In genomic region chr20:58416832-58417231, GRCh38 we compare ENCODE assay signal across 20 cellular contexts. TPM values are rescaled to one million over a fixed set of nuclear protein-coding genes. Genes with fewer than 3 reads are reported as not detected.
DNase-seq lines count a peak whose midpoint lies in the region; ATAC-seq, FAIRE-seq and TF ChIP-seq lines count a peak whose summit lies in the region.
"Had no signal": no experiment of that assay in that cellular context is flagged by ENCODE, and none has a peak within 500 bp of the region (broad histone marks: within the 10 kb centered on the region; RNA-seq: fewer than 3 reads in every experiment).

No MANE protein-coding gene starts in this region.

- no peak overlapping the region for H2BK20ac ChIP-seq in H1 (ENCODE audit: low read length)

- peaks cover 5% of the 10 kb centered on the region for H3K79me1 ChIP-seq in H1 (ENCODE audit: low read depth, low read length)

- no peak overlapping the region for H3K23ac ChIP-seq in H1 (ENCODE audit: insufficient read length)

- H3K27ac Mint-ChIP-seq in activated naive CD8-positive, alpha-beta T cell treated with anti-CD3 and anti-CD28 coated beads, Interleukin-2, amount 10 ng/mL, durations not matched to agents 7 days and 5 days = peak overlapping the region; percentile 78
- H3K27ac Mint-ChIP-seq in activated naive CD8-positive, alpha-beta T cell treated with anti-CD3 and anti-CD28 coated beads, Interleukin-2, amount 50 U/mL, for 24 hours = no peak overlapping the region
- H3K27ac Mint-ChIP-seq in T-helper 2 cell treated with Interferon-gamma antibody and Interleukin-4, amounts not matched to agents 5 μg/mL and 100 μg/mL, for 36 hours = no peak overlapping the region
- H3K27ac Mint-ChIP-seq in glutamatergic neuron (ENCODE audit: unreplicated experiment) = no peak overlapping the region

- no peak overlapping the region for H2BK120ac ChIP-seq in H1 (replicated peaks; ENCODE audit: low read depth, low read length)

- H3K9me3 ChIP-seq in H1 (ENCODE audit: insufficient read depth in 2 of 2, low read depth in 1 of 2, low read length in 1 of 2) (peaks cover 3 to 9% of the 10 kb centered on the region in 2 experiments; a peak in 3 of 4 replicates), osteoblast (ENCODE audit: low read depth, low read length) (no peaks in the 10 kb centered on the region)
- H3K9me3 ChIP-seq: stomach had no signal

- H2BK5ac ChIP-seq in H1 (ENCODE audit: low read depth, low read length) = no peak overlapping the region

- ATAC-seq in activated naive CD8-positive, alpha-beta T cell treated with anti-CD3 and anti-CD28 coated beads, Interleukin-2, amount 10 ng/mL, durations not matched to agents 7 days and 5 days (ENCODE audit: low read depth) = no peak
- ATAC-seq in activated naive CD8-positive, alpha-beta T cell treated with anti-CD3 and anti-CD28 coated beads, Interleukin-2, amount 50 U/mL, for 24 hours = no peak
- ATAC-seq: foreskin keratinocyte had no signal

- peak overlapping the region in 1 of 4 experiments; percentile 16; a peak in 1 of 8 replicates for H3K4me3 ChIP-seq in H1 (ENCODE audit: extremely low read depth in 1 of 4, insufficient read depth in 2 of 4, low read depth in 3 of 4, low read length in 4 of 4)
- H3K4me3 ChIP-seq in osteoblast (ENCODE audit: insufficient read depth, low read length) = no peak overlapping the region
- H3K4me3 ChIP-seq in foreskin fibroblast (ENCODE audit: low read depth in 1 of 2, low read length in 2 of 2) = no peak overlapping the region
- H3K4me3 ChIP-seq: stomach had no signal

- TF ChIP-seq CTCF in H1 (IDR thresholded peaks at IDR 0.05; ENCODE audit: control extremely low read depth in 1 of 3, insufficient read depth in 1 of 3, low read depth in 1 of 3, low read length in 3 of 3) (no peak), glutamatergic neuron (IDR thresholded peaks at IDR 0.05; ENCODE audit: partially characterized antibody, unreplicated experiment) (no peak), osteoblast (IDR thresholded peaks at IDR 0.05; ENCODE audit: extremely low read depth, low read depth, low read length) (no peak), foreskin fibroblast (IDR thresholded peaks at IDR 0.05; ENCODE audit: low read depth, low read length) (no peak)

- H3K27me3 ChIP-seq in H1 (replicated peaks in 1 of 4; ENCODE audit: control insufficient read depth in 3 of 4, extremely low read depth in 1 of 4, insufficient read depth in 3 of 4, low read length in 3 of 4) (no peaks in the 10 kb centered on the region), osteoblast (ENCODE audit: insufficient read depth, low read length) (no peaks in the 10 kb centered on the region)
- H3K27me3 ChIP-seq: foreskin keratinocyte, stomach had no signal

- H2AFZ ChIP-seq in H1 (ENCODE audit: low read length) = no peak overlapping the region
- no peak overlapping the region for H2AFZ ChIP-seq in osteoblast (ENCODE audit: low read length)

- H3K36me3 Mint-ChIP-seq in activated naive CD8-positive, alpha-beta T cell treated with anti-CD3 and anti-CD28 coated beads, Interleukin-2, amount 10 ng/mL, durations not matched to agents 7 days and 5 days = peaks cover 40% of the 10 kb centered on the region
- H3K36me3 Mint-ChIP-seq in activated naive CD8-positive, alpha-beta T cell treated with anti-CD3 and anti-CD28 coated beads, Interleukin-2, amount 50 U/mL, for 24 hours (ENCODE audit: low read depth) = peaks cover 36% of the 10 kb centered on the region
- peaks cover 45% of the 10 kb centered on the region for H3K36me3 Mint-ChIP-seq in T-helper 2 cell treated with Interferon-gamma antibody and Interleukin-4, amounts not matched to agents 5 μg/mL and 100 μg/mL, for 36 hours (ENCODE audit: low read depth)
- peaks cover 5% of the 10 kb centered on the region for H3K36me3 Mint-ChIP-seq in glutamatergic neuron (ENCODE audit: unreplicated experiment)

- H3K79me2 ChIP-seq in H1 (ENCODE audit: control insufficient read depth in 1 of 2, insufficient read depth in 2 of 2, low read length in 2 of 2) (peaks cover 0 to 55% of the 10 kb centered on the region in 2 experiments; a peak in 2 of 4 replicates), osteoblast (ENCODE audit: insufficient read depth, low read length) (peaks cover 76% of the 10 kb centered on the region)

- H2BK15ac ChIP-seq in H1 (ENCODE audit: low read length) = no peak overlapping the region

- peaks cover 0 to 1% of the 10 kb centered on the region in 2 experiments for H4K20me1 ChIP-seq in H1 (replicated peaks in 1 of 2; ENCODE audit: control insufficient read depth in 1 of 2, insufficient read depth in 2 of 2, low read length in 2 of 2)
- H4K20me1 ChIP-seq in osteoblast (ENCODE audit: insufficient read depth, low read length) = peaks cover 32% of the 10 kb centered on the region

- H2BK12ac ChIP-seq in H1 (ENCODE audit: low read depth, low read length) = no peak overlapping the region

- DNase-seq in activated naive CD8-positive, alpha-beta T cell treated with anti-CD3 and anti-CD28 coated beads, Interleukin-2, amount 10 ng/mL, durations not matched to agents 7 days and 5 days = no peak
- no peak for DNase-seq in activated naive CD8-positive, alpha-beta T cell treated with anti-CD3 and anti-CD28 coated beads, Interleukin-2, amount 50 U/mL, for 24 hours
- no peak for DNase-seq in T-helper 2 cell treated with Interferon-gamma antibody and Interleukin-4, amounts not matched to agents 5 μg/mL and 100 μg/mL, for 36 hours (ENCODE audit: low spot score)
- DNase-seq in H1 (ENCODE audit: low read depth in 1 of 2, low spot score in 2 of 2) (no peak), glutamatergic neuron (no peak), osteoblast (ENCODE audit: insufficient read length, low spot score, missing footprints) (no peak), SK-N-DZ (ENCODE audit: low spot score) (no peak), foreskin fibroblast (no peak)
- DNase-seq: activated CD4-positive, alpha-beta T cell treated with anti-CD3 and anti-CD28 coated beads, Interleukin-2, amount 50 U/mL, for 4 hours; activated gamma-delta T cell; effector memory CD4-positive, alpha-beta T cell; foreskin keratinocyte; Karpas-422; naive B cell; NCI-H1417 treated with DMSO at 0.1 percent for 48 hours; NCI-H345; SHP77 treated with DMSO at 0.1 percent for 48 hours; stomach; T-helper 9 cell had no signal

- H3K4me1 ChIP-seq in H1 (replicated peaks in 1 of 4; ENCODE audit: control insufficient read depth in 3 of 4, insufficient read depth in 4 of 4, low read length in 3 of 4) (peaks cover 2 to 17% (median 10%) of the 10 kb centered on the region in 4 experiments; a peak in 5 of 7 replicates), osteoblast (ENCODE audit: insufficient read depth, low read length) (peaks cover 8% of the 10 kb centered on the region)

- H3K4me2 ChIP-seq in H1 (ENCODE audit: insufficient read depth in 1 of 2, low read depth in 2 of 2, low read length in 2 of 2) (peak overlapping the region; percentile 12 to 25; a peak in 2 of 4 replicates), osteoblast (ENCODE audit: insufficient read depth, low read length) (no peak overlapping the region)

- POLR2A ChIA-PET in activated naive CD8-positive, alpha-beta T cell treated with anti-CD3 and anti-CD28 coated beads, Interleukin-2, amount 10 ng/mL, durations not matched to agents 7 days and 5 days (lab: Charles Lee) = no interaction called here
- POLR2A ChIA-PET in H1 (lab: Charles Lee; ENCODE audit: partially characterized antibody) = interaction anchor here (1.1 kb wide), 1 partner anchor 11 kb away, joined by 3 read pairs; no protein-coding TSS in a partner anchor

- H4K8ac ChIP-seq in H1 (ENCODE audit: extremely low read depth, insufficient read depth, low read length) = no peak overlapping the region

- CTCF ChIA-PET in H1 (lab: Charles Lee; ENCODE audit: partially characterized antibody) = no interaction called here

- H3K27ac ChIP-seq in H1 (ENCODE audit: low read depth, low read length) (no peak overlapping the region), osteoblast (ENCODE audit: low read depth, low read length) (no peak overlapping the region)
- H3K27ac ChIP-seq: foreskin keratinocyte had no signal

- no peaks in the 10 kb centered on the region for H3K27me3 Mint-ChIP-seq in activated naive CD8-positive, alpha-beta T cell treated with anti-CD3 and anti-CD28 coated beads, Interleukin-2, amount 10 ng/mL, durations not matched to agents 7 days and 5 days
- no peaks in the 10 kb centered on the region for H3K27me3 Mint-ChIP-seq in activated naive CD8-positive, alpha-beta T cell treated with anti-CD3 and anti-CD28 coated beads, Interleukin-2, amount 50 U/mL, for 24 hours
- H3K27me3 Mint-ChIP-seq in T-helper 2 cell treated with Interferon-gamma antibody and Interleukin-4, amounts not matched to agents 5 μg/mL and 100 μg/mL, for 36 hours (ENCODE audit: low read depth) = no peaks in the 10 kb centered on the region
- H3K27me3 Mint-ChIP-seq in glutamatergic neuron (ENCODE audit: unreplicated experiment) = peaks cover 2% of the 10 kb centered on the region
- H3K27me3 Mint-ChIP-seq: naive B cell had no signal

- H3K36me3 ChIP-seq in H1 (ENCODE audit: control insufficient read depth in 2 of 4, insufficient read depth in 4 of 4, low read length in 3 of 4) (peaks cover 0 to 11% (median 0%) of the 10 kb centered on the region in 4 experiments; a peak in 2 of 8 replicates), osteoblast (ENCODE audit: insufficient read depth, low read length) (peaks cover 15% of the 10 kb centered on the region)

- no peak for FAIRE-seq in H1 (lab: Jason Lieb, UNC)
- FAIRE-seq: urothelium cell line had no signal

- TF ChIP-seq EP300 in H1 (IDR thresholded peaks at IDR 0.05; ENCODE audit: borderline replicate concordance in 1 of 2, low read depth in 2 of 2, low read length in 2 of 2) = no peak

- no peaks in the 10 kb centered on the region for H3K9me3 Mint-ChIP-seq in activated naive CD8-positive, alpha-beta T cell treated with anti-CD3 and anti-CD28 coated beads, Interleukin-2, amount 10 ng/mL, durations not matched to agents 7 days and 5 days
- H3K9me3 Mint-ChIP-seq in activated naive CD8-positive, alpha-beta T cell treated with anti-CD3 and anti-CD28 coated beads, Interleukin-2, amount 50 U/mL, for 24 hours = no peaks in the 10 kb centered on the region
- H3K9me3 Mint-ChIP-seq in T-helper 2 cell treated with Interferon-gamma antibody and Interleukin-4, amounts not matched to agents 5 μg/mL and 100 μg/mL, for 36 hours = peaks cover 5% of the 10 kb centered on the region
- H3K9me3 Mint-ChIP-seq in glutamatergic neuron (ENCODE audit: unreplicated experiment) = peaks cover 5% of the 10 kb centered on the region

- peaks cover 18% of the 10 kb centered on the region for H3K4me1 Mint-ChIP-seq in activated naive CD8-positive, alpha-beta T cell treated with anti-CD3 and anti-CD28 coated beads, Interleukin-2, amount 10 ng/mL, durations not matched to agents 7 days and 5 days
- H3K4me1 Mint-ChIP-seq in activated naive CD8-positive, alpha-beta T cell treated with anti-CD3 and anti-CD28 coated beads, Interleukin-2, amount 50 U/mL, for 24 hours = peaks cover 40% of the 10 kb centered on the region
- H3K4me1 Mint-ChIP-seq in T-helper 2 cell treated with Interferon-gamma antibody and Interleukin-4, amounts not matched to agents 5 μg/mL and 100 μg/mL, for 36 hours (ENCODE audit: low read depth) = peaks cover 21% of the 10 kb centered on the region
- no peaks in the 10 kb centered on the region for H3K4me1 Mint-ChIP-seq in glutamatergic neuron (ENCODE audit: low read depth, unreplicated experiment)

- no peak overlapping the region for H3K14ac ChIP-seq in H1 (ENCODE audit: insufficient read length)

- H2AK5ac ChIP-seq in H1 (ENCODE audit: low read depth, low read length) = no peak overlapping the region

- H3K9ac ChIP-seq in H1 (replicated peaks in 1 of 4; ENCODE audit: extremely low read depth in 1 of 4, low read depth in 3 of 4, low read length in 3 of 4) = no peak overlapping the region

- WGBS in H1 (ENCODE audit: extremely low coverage in 1 of 2, insufficient coverage in 1 of 2, insufficient read length in 1 of 2, insufficient replicate concordance in 2 of 2, low coverage in 1 of 2, low lambda C conversion rate in 2 of 2, missing lambda C conversion rate in 1 of 2), 2 experiments = 68% methylated on average over 2 of the region's 2 CpGs; no CpG with 5 or more reads in 1 of the 2 experiments

- H4K5ac ChIP-seq in H1 (ENCODE audit: insufficient read length, low read depth, low read length) = no peak overlapping the region

- H3K23me2 ChIP-seq in H1 (ENCODE audit: low read depth, low read length) = no peaks in the 10 kb centered on the region

- H3K4me3 Mint-ChIP-seq in activated naive CD8-positive, alpha-beta T cell treated with anti-CD3 and anti-CD28 coated beads, Interleukin-2, amount 10 ng/mL, durations not matched to agents 7 days and 5 days = no peak overlapping the region
- no peak overlapping the region for H3K4me3 Mint-ChIP-seq in activated naive CD8-positive, alpha-beta T cell treated with anti-CD3 and anti-CD28 coated beads, Interleukin-2, amount 50 U/mL, for 24 hours
- H3K4me3 Mint-ChIP-seq in T-helper 2 cell treated with Interferon-gamma antibody and Interleukin-4, amounts not matched to agents 5 μg/mL and 100 μg/mL, for 36 hours = peak overlapping the region; percentile 12
- H3K4me3 Mint-ChIP-seq in glutamatergic neuron (ENCODE audit: unreplicated experiment) = no peak overlapping the region
- H3K4me3 Mint-ChIP-seq: naive B cell had no signal

- no peak overlapping the region for H3K18ac ChIP-seq in H1 (ENCODE audit: extremely low read depth, low read length)

- no peak for TF ChIP-seq RAD21 in H1 (IDR thresholded peaks at IDR 0.05 in 1 of 2, conservative IDR thresholded peaks at IDR 0.05 in 1 of 2; ENCODE audit: low read depth in 2 of 2, low read length in 2 of 2)

- no peak overlapping the region for H4K91ac ChIP-seq in H1 (replicated peaks; ENCODE audit: insufficient read length, low read length)

- no peak overlapping the region for H3K56ac ChIP-seq in H1 (replicated peaks; ENCODE audit: insufficient read length, low read depth, low read length)

- no peak for TF ChIP-seq POLR2A in H1 (IDR thresholded peaks at IDR 0.05; ENCODE audit: control extremely low read depth in 1 of 2, low read depth in 2 of 2, low read length in 2 of 2)

- H3K4ac ChIP-seq in H1 (replicated peaks; ENCODE audit: insufficient read length, low read depth, low read length) = no peak overlapping the region

RNA-seq across cellular contexts. Expression of gene VAPB, which starts 27.8 kb away (rescaled TPM):
- total RNA-seq in activated naive CD8-positive, alpha-beta T cell treated with anti-CD3 and anti-CD28 coated beads, Interleukin-2, amount 10 ng/mL, durations not matched to agents 7 days and 5 days = 10 to 100 TPM; 32.8 to 35.6 TPM
- 57.1 and 62.8 TPM in 2 replicates for total RNA-seq in H1 (2021; fragmentation: NEBNext Ultra II Directional; extraction: Animal tissue kit (Norgen Biotek cat#: 25700))
- 20.8 and 24.4 TPM in 2 replicates for polyA plus RNA-seq in H1 (2011; rRNA removed)
- polyA plus RNA-seq in H1 (2011; cell fraction: cytosol; rRNA removed) = 28.6 TPM
- 17.8 TPM for polyA plus RNA-seq in H1 (2011; cell fraction: nucleus; rRNA removed)
- 41.8 to 48.7 TPM (median 43.8 TPM) in 4 replicates for polyA plus RNA-seq in H1 (2012, experiment 1 of 2)
- 19.7 TPM for polyA plus RNA-seq in H1 (2012, experiment 2 of 2)
- 24.6 TPM for polyA plus RNA-seq in H1 (2013, experiment 1 of 2)
- polyA plus RNA-seq in H1 (2013, experiment 2 of 2) = 28.1 TPM
- polyA minus RNA-seq in H1 (2011; rRNA and poly(A)+ RNA removed) = 16.9 and 17.8 TPM in 2 replicates
- 20.2 TPM for polyA minus RNA-seq in H1 (2011; cell fraction: cytosol; rRNA and poly(A)+ RNA removed)
- polyA minus RNA-seq in H1 (2011; cell fraction: nucleus; rRNA and poly(A)+ RNA removed) = 15.5 TPM
- total RNA-seq in glutamatergic neuron (ENCODE audit: unreplicated experiment) = 60.5 TPM
- total RNA-seq in osteoblast = 12.4 and 14.5 TPM in 2 replicates
- polyA plus RNA-seq in SK-N-DZ (2014; cell fraction: cytosol; rRNA removed) = 38.4 and 41.3 TPM in 2 replicates
- polyA plus RNA-seq in SK-N-DZ (2014; cell fraction: nucleus; rRNA removed) = 24.7 and 41.8 TPM in 2 replicates
